9 cellular contexts compared by ENCODE assay signal in the genomic region with DNA sequence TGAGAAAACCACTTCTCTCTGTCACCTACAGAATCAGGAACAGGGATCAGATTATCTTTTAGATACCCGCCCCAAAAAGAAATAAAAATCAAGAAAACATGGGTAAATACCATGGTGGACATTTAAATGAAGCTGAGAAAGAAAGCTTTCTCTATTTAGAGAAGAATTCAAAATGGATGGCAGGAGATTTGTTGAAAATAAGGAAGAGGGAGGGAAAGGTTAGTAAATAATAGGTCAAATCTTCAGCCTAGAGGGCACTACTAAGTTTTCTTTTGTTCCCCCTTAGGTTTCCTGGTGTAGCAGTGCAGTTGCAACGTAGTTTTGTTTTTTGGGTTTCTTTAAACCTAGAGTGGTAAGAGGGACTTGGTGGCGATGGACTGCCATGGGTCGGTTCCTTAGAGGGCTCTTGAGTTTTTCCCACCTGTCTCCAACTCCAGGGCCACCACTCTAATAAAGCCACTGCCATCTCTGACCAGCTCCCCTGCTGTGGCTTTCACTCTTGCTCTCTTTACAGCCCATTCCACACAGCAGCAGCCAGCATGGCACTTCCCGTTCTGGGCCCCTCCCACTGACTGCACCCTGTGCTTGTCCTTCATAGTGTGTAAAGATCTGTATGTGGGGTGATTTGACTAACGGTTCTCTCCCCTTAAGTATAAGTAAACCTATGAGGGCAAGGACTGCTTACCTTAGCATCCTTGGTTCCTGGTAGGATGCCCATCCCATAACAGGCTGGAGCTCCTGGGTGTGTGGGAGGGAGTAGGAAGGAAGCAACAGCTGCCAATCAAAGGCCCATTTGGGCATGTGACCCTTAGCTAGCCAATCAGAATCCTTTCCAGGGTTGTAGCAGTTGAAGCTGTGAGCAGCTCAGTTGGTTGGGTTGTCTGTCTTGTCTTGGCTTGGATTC.
DNase-seq lines count a peak whose midpoint lies in the region; ATAC-seq, FAIRE-seq and TF ChIP-seq lines count a peak whose summit lies in the region.
"Had no signal": no experiment of that assay in that cellular context is flagged by ENCODE, and none has a peak within 500 bp of the region (broad histone marks: within the 10 kb centered on the region; RNA-seq: fewer than 3 reads in every experiment).

No MANE protein-coding gene starts in this region.

- H3K27me3 Mint-ChIP-seq in T-helper 1 cell treated with Interleukin-12 subunit alpha and Interleukin-12 subunit beta and Interleukin-4 antibody, amounts not matched to agents 30 μg/mL and 1 μg/mL, for 36 hours (ENCODE audit: low read depth), result peaks cover 3% of the 10 kb centered on the region

- peak; percentile 73 for ATAC-seq in GM21381 (IDR thresholded peaks at IDR 0.05; ENCODE audit: unreplicated experiment)
- peak; percentile 65 for ATAC-seq in HG03457 (IDR thresholded peaks at IDR 0.05; ENCODE audit: unreplicated experiment)
- peak; percentile 78 for ATAC-seq in stimulated activated effector memory CD8-positive, alpha-beta T cell treated with anti-CD3 and anti-CD28 coated beads, Interleukin-12 subunit alpha, Interleukin-12 subunit beta, amount 100 ng/mL, for 72 hours

- peak overlapping the region; percentile 70 for H3K4me3 Mint-ChIP-seq in T-helper 1 cell treated with Interleukin-12 subunit alpha and Interleukin-12 subunit beta and Interleukin-4 antibody, amounts not matched to agents 30 μg/mL and 1 μg/mL, for 36 hours
- H3K4me3 Mint-ChIP-seq in stimulated activated effector memory CD8-positive, alpha-beta T cell treated with anti-CD3 and anti-CD28 coated beads, Interleukin-12 subunit alpha, Interleukin-12 subunit beta, amount 100 ng/mL, for 72 hours, result peak overlapping the region; percentile 32

- H3K4me1 Mint-ChIP-seq in T-helper 1 cell treated with Interleukin-12 subunit alpha and Interleukin-12 subunit beta and Interleukin-4 antibody, amounts not matched to agents 30 μg/mL and 1 μg/mL, for 36 hours (ENCODE audit: low read depth), result peaks cover 19% of the 10 kb centered on the region
- H3K4me1 Mint-ChIP-seq in stimulated activated effector memory CD8-positive, alpha-beta T cell treated with anti-CD3 and anti-CD28 coated beads, Interleukin-12 subunit alpha, Interleukin-12 subunit beta, amount 100 ng/mL, for 72 hours, result peaks cover 6% of the 10 kb centered on the region

- DNase-seq in GM12891 (ENCODE audit: insufficient read length, low spot score) (peak; percentile 68), fibroblast of mammary gland (ENCODE audit: low read depth) (peak; percentile 5), ureter (ENCODE audit: low spot score) (no peak), DMS153 treated with DMSO at 0.1 percent for 48 hours (lab: John Stamatoyannopoulos, UW; ENCODE audit: unreplicated experiment) (no peak)
- peak in 1 of 2 donors; percentile 55 for DNase-seq in stimulated activated effector memory CD8-positive, alpha-beta T cell treated with anti-CD3 and anti-CD28 coated beads, Interleukin-12 subunit alpha, Interleukin-12 subunit beta, amount 100 ng/mL, for 72 hours (ENCODE audit: low spot score in 2 of 2)

- peak overlapping the region; percentile 61 for H3K27ac Mint-ChIP-seq in T-helper 1 cell treated with Interleukin-12 subunit alpha and Interleukin-12 subunit beta and Interleukin-4 antibody, amounts not matched to agents 30 μg/mL and 1 μg/mL, for 36 hours
- H3K27ac Mint-ChIP-seq in stimulated activated effector memory CD8-positive, alpha-beta T cell treated with anti-CD3 and anti-CD28 coated beads, Interleukin-12 subunit alpha, Interleukin-12 subunit beta, amount 100 ng/mL, for 72 hours, result peak overlapping the region; percentile 1

- peak; percentile 94 for FAIRE-seq in GM12891 (lab: Jason Lieb, UNC)

- no peaks in the 10 kb centered on the region for H3K36me3 Mint-ChIP-seq in T-helper 1 cell treated with Interleukin-12 subunit alpha and Interleukin-12 subunit beta and Interleukin-4 antibody, amounts not matched to agents 30 μg/mL and 1 μg/mL, for 36 hours (ENCODE audit: low read depth)
- no peaks in the 10 kb centered on the region for H3K36me3 Mint-ChIP-seq in stimulated activated effector memory CD8-positive, alpha-beta T cell treated with anti-CD3 and anti-CD28 coated beads, Interleukin-12 subunit alpha, Interleukin-12 subunit beta, amount 100 ng/mL, for 72 hours

- no peak for TF ChIP-seq CTCF in fibroblast of mammary gland (conservative IDR thresholded peaks at IDR 0.05; ENCODE audit: control insufficient read depth, insufficient read depth, low read depth, low read length)

- TF ChIP-seq POLR2A in GM12891 (IDR thresholded peaks at IDR 0.05; ENCODE audit: low read depth, low read length), result peak; percentile 95

- H3K9me3 Mint-ChIP-seq in T-helper 1 cell treated with Interleukin-12 subunit alpha and Interleukin-12 subunit beta and Interleukin-4 antibody, amounts not matched to agents 30 μg/mL and 1 μg/mL, for 36 hours, result no peaks in the 10 kb centered on the region
- H3K9me3 Mint-ChIP-seq in stimulated activated effector memory CD8-positive, alpha-beta T cell treated with anti-CD3 and anti-CD28 coated beads, Interleukin-12 subunit alpha, Interleukin-12 subunit beta, amount 100 ng/mL, for 72 hours, result no peaks in the 10 kb centered on the region

- H3K4me3 ChIP-seq in fibroblast of mammary gland (ENCODE audit: control insufficient read depth, low read depth, low read length), result no peak overlapping the region
- H3K4me3 ChIP-seq: SK-N-MC had no signal

TF ChIP-seq in GM12891, 5 proteins besides CTCF, POLR2A, EP300 and RAD21:
- TF ChIP-seq SPI1 (IDR thresholded peaks at IDR 0.05; ENCODE audit: low read depth, low read length), result peak; percentile 97
- no peak for TF ChIP-seq PAX5 (IDR thresholded peaks at IDR 0.05; ENCODE audit: insufficient read depth, low read length, severe bottlenecking)
- TF ChIP-seq POLR2AphosphoS5 (IDR thresholded peaks at IDR 0.05; ENCODE audit: low read depth, low read length), result peak; percentile 89
- peak; percentile 75; the same call in 1 of the 2 replicates for TF ChIP-seq TAF1 (IDR thresholded peaks at IDR 0.05; ENCODE audit: low read depth, low read length)
- TF ChIP-seq POU2F2 (IDR thresholded peaks at IDR 0.05; ENCODE audit: low read depth, low read length), result peak; percentile 72

Comparison
In these comparisons a context has a peak if more than half of its experiments do, and no peak if none do; other contexts are left out.
1. DNase-seq: peak in GM12891 (single experiment) and fibroblast of mammary gland (single experiment); none in ureter (single experiment) and DMS153 treated with DMSO at 0.1 percent for 48 hours (single experiment).
2. Peak in every context shown above with its lines, with median percentiles within 50 percentile points of each other: ATAC-seq.